Comparison of ENCODE assay signal across 8 cellular contexts in the genomic region with DNA sequence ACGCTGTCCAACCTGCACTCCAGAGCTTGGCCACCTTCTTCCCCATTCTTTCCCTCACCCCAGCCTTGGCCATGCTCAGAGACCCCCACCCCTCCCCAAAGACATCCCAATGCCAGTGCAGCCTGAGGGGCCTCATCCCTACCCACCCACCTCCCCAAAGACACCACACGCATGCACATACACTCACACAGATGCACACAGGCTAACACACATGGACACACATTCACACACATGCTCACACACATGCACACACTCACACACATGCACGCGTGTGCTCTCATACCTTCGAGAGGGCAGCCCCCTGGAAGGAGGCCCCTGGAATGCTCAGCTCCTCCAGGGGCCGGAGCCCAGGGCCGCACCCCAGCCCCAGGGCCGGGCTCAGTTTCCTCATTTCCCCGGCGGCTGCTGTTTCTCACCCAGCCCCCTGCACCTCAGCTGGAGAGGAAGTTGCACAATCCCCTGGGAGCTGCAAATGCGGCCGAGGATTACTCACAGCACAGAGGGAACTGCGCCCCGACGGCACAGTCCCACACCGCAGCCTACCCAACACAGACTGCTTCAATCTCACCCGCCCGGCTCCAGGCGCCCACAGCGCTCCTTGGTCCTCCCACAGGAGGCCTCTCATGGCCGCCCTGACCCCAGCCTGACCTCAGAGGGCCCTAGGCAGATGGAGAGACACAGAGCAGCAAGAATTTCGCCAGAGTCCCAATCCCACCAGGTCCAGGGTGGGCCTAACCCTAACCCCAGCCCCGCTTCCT. TPM values are rescaled to one million over a fixed set of nuclear protein-coding genes. Genes with fewer than 3 reads are reported as not detected.
DNase-seq lines count a peak whose midpoint lies in the region; ATAC-seq and TF ChIP-seq lines count a peak whose summit lies in the region.

No MANE protein-coding gene starts in this region.

- H3K4me2 ChIP-seq in IMR-90 (ENCODE audit: low read depth, low read length): peak overlapping the region; percentile 37

- TF ChIP-seq RAD21 in IMR-90 (IDR thresholded peaks at IDR 0.05; ENCODE audit: low read length): no peak

- ATAC-seq in GM21717 (IDR thresholded peaks at IDR 0.05; ENCODE audit: unreplicated experiment): peak; percentile 64
- peak; percentile 95 for ATAC-seq in IMR-90 (ENCODE audit: low read depth)

- peak overlapping the region; percentile 32 for H2BK20ac ChIP-seq in IMR-90 (ENCODE audit: low read depth, low read length)

- peak overlapping the region; percentile 99 for H2AK5ac ChIP-seq in IMR-90 (ENCODE audit: low read depth, low read length)

- H3K14ac ChIP-seq in IMR-90 (replicated peaks; ENCODE audit: low read depth, low read length): peak overlapping the region; percentile 83

- CTCF ChIA-PET in IMR-90 (lab: Yijun Ruan, JAX): no interaction called here

- peak overlapping the region; percentile 74 for H4K5ac ChIP-seq in IMR-90 (ENCODE audit: low read depth, low read length)

- BruUV-seq in IMR-90 (replicated peaks; lab: Mats Ljungman, UMichigan): no TSS peak

- peak overlapping the region; percentile 71 for H2BK5ac ChIP-seq in IMR-90 (ENCODE audit: low read depth, low read length, poor library complexity, severe bottlenecking)

- H3K4me3 ChIP-seq in IMR-90 (ENCODE audit: insufficient read depth, low read depth, low read length): no peak overlapping the region
- H3K4me3 ChIP-seq in WI38 (ENCODE audit: low read depth, low read length): peak overlapping the region; percentile 17; the same call in 1 of the 2 replicates
- H3K4me3 ChIP-seq in left ventricle myocardium inferior: peak overlapping the region; percentile 43
- H3K4me3 ChIP-seq in skeletal muscle cell (ENCODE audit: low read depth, low read length): no peak overlapping the region

- dilution Hi-C loops in IMR-90 (cut with HindIII; ENCODE audit: low sequenced_read_pairs, unreplicated experiment): no loop called here

- no peaks in the 10 kb centered on the region for H3K9me3 ChIP-seq in IMR-90 (ENCODE audit: control insufficient read depth, insufficient read depth, low read length)
- no peaks in the 10 kb centered on the region for H3K9me3 ChIP-seq in left ventricle myocardium inferior (replicated peaks)

- no peak for TF ChIP-seq POLR2A in IMR-90 (IDR thresholded peaks at IDR 0.05; ENCODE audit: low read depth, low read length)

- peak overlapping the region; percentile 90 for H2BK120ac ChIP-seq in IMR-90 (ENCODE audit: low read depth, low read length)

- peak overlapping the region; percentile 94; the same call in 2 of the 3 replicates for H2BK15ac ChIP-seq in IMR-90 (ENCODE audit: low read depth, low read length)

- in situ Hi-C loops in IMR-90 (cut with MboI; ENCODE audit: low sequenced_read_pairs): no loop called here

- peak overlapping the region; percentile 89 for H3K4ac ChIP-seq in IMR-90 (ENCODE audit: low read depth, low read length)

- peaks cover 18% of the 10 kb centered on the region for H3K9me1 ChIP-seq in IMR-90 (ENCODE audit: insufficient read depth, low read length)

- intact Hi-C loops in IMR-90 (cut with micrococcal nuclease): no loop called here
- intact Hi-C loops in left ventricle myocardium inferior (cut with micrococcal nuclease): no loop called here

- peaks cover 6 to 14% of the 10 kb centered on the region in 2 experiments; a peak in 3 of 4 replicates for H3K79me1 ChIP-seq in IMR-90 (ENCODE audit: low read depth in 1 of 2, low read length in 2 of 2)

- peak overlapping the region; percentile 85 for H2AFZ ChIP-seq in IMR-90 (replicated peaks; ENCODE audit: low read length, poor library complexity)

- POLR2A ChIA-PET in IMR-90 (lab: Charles Lee; ENCODE audit: unreplicated experiment): no interaction called here

- TF ChIP-seq CTCF in IMR-90 (conservative IDR thresholded peaks at IDR 0.05; ENCODE audit: low read depth, low read length): 0 out of 2 replicates have a peak, but pooled peaks have one; percentile 23
- TF ChIP-seq CTCF in WI38 (IDR thresholded peaks at IDR 0.05; ENCODE audit: low read depth, low read length): no peak
- TF ChIP-seq CTCF in left ventricle myocardium inferior (IDR thresholded peaks at IDR 0.05; ENCODE audit: borderline replicate concordance): peak; percentile 31

- peak overlapping the region; percentile 87 for H2AK9ac ChIP-seq in IMR-90 (replicated peaks; ENCODE audit: low read depth, low read length, poor library complexity)

- DNase-seq in GF-D8 (lab: John Stamatoyannopoulos, UW): peak; percentile 86
- peak; percentile 91 for DNase-seq in IMR-90
- DNase-seq in left ventricle myocardium inferior: peak; percentile 84
- DNase-seq in skeletal muscle cell (ENCODE audit: low read depth): peak; percentile 73
- no peak for DNase-seq in effector CD4-positive, alpha-beta T cell
- DNase-seq in RKO (ENCODE audit: low spot score): no peak

- H4K8ac ChIP-seq in IMR-90 (ENCODE audit: low read depth in 2 of 2, low read length in 2 of 2): peak overlapping the region; percentile 93 to 98

- H3K4me1 ChIP-seq in IMR-90 (ENCODE audit: control insufficient read depth, insufficient read depth, low read length) (peaks cover 14% of the 10 kb centered on the region), left ventricle myocardium inferior (peaks cover 100% of the 10 kb centered on the region)

- peak overlapping the region; percentile 86 for H4K91ac ChIP-seq in IMR-90 (ENCODE audit: insufficient read depth, low read depth, low read length)

- H3K27ac ChIP-seq in IMR-90 (ENCODE audit: insufficient read depth, low read length) (peak overlapping the region; percentile 72), left ventricle myocardium inferior (replicated peaks) (peak overlapping the region; percentile 85)

- H3K27me3 ChIP-seq in IMR-90 (ENCODE audit: control insufficient read depth, insufficient read depth, low read length): no peaks in the 10 kb centered on the region
- no peaks in the 10 kb centered on the region for H3K27me3 ChIP-seq in left ventricle myocardium inferior (ENCODE audit: low read depth)

- peak overlapping the region; percentile 52; the same call in 1 of the 2 replicates for H3K56ac ChIP-seq in IMR-90 (ENCODE audit: extremely low read depth, insufficient read depth, low read length)

- peak overlapping the region; percentile 43; the same call in 1 of the 2 replicates for H3K9ac ChIP-seq in IMR-90 (ENCODE audit: low read depth, low read length)

- H3K36me3 ChIP-seq in IMR-90 (ENCODE audit: control insufficient read depth, insufficient read depth, low read length) (no peaks in the 10 kb centered on the region), left ventricle myocardium inferior (no peaks in the 10 kb centered on the region)

- H4K20me1 ChIP-seq in IMR-90 (ENCODE audit: insufficient read depth, low read length): no peaks in the 10 kb centered on the region

- 84% methylated on average over 3 of the region's 23 CpGs; no CpG with 5 or more reads in 1 of the 2 experiments for WGBS in IMR-90 (ENCODE audit: extremely low coverage in 2 of 2, insufficient read length in 1 of 2), 2 experiments

- H3K23ac ChIP-seq in IMR-90 (ENCODE audit: low read depth, low read length): peak overlapping the region; percentile 44; the same call in 1 of the 2 replicates

- H3K18ac ChIP-seq in IMR-90 (ENCODE audit: low read depth, low read length): peak overlapping the region; percentile 45

TF ChIP-seq in IMR-90, 13 proteins besides CTCF, POLR2A, EP300 and RAD21:
- TF ChIP-seq SMC3 (IDR thresholded peaks at IDR 0.05; ENCODE audit: low read depth, low read length): no peak
- TF ChIP-seq MAZ (IDR thresholded peaks at IDR 0.05; ENCODE audit: borderline replicate concordance, low read depth, low read length): peak; percentile 66; the same call in 1 of the 2 replicates
- TF ChIP-seq BHLHE40 (IDR thresholded peaks at IDR 0.05; ENCODE audit: low read depth, low read length): peak; percentile 35; the same call in 1 of the 2 replicates
- TF ChIP-seq CEBPB (IDR thresholded peaks at IDR 0.05; ENCODE audit: low read depth, low read length): peak; percentile 100
- TF ChIP-seq FOS (IDR thresholded peaks at IDR 0.05; ENCODE audit: low read depth, low read length): peak; percentile 66

RNA-seq across cellular contexts. Expression of a gene that starts 12.1 kb away (rescaled TPM):
- 4.4 and 4.5 TPM in 2 replicates for total RNA-seq in IMR-90 (2012; rRNA removed)
- polyA plus RNA-seq in IMR-90 (2012; rRNA removed): 4.7 and 4.9 TPM in 2 replicates
- 3.7 and 4.9 TPM in 2 replicates for polyA plus RNA-seq in IMR-90 (2012; cell fraction: cytosol; rRNA removed)
- polyA plus RNA-seq in IMR-90 (2012; cell fraction: nucleus; rRNA removed; ENCODE audit: low replicate concordance): 8.0 and 14.7 TPM in 2 replicates
- total RNA-seq in left ventricle myocardium inferior: 39.9 TPM

RNA-seq across cellular contexts. Expression of a gene that starts 23.8 kb away (rescaled TPM):
- total RNA-seq in IMR-90 (2012; rRNA removed): not detected in 2 replicates
- not detected in 2 replicates for polyA plus RNA-seq in IMR-90 (2012; rRNA removed)
- polyA plus RNA-seq in IMR-90 (2012; cell fraction: cytosol; rRNA removed): not detected in 2 replicates
- not detected in 2 replicates for polyA plus RNA-seq in IMR-90 (2012; cell fraction: nucleus; rRNA removed; ENCODE audit: low replicate concordance)
- not detected for total RNA-seq in left ventricle myocardium inferior

RNA-seq across cellular contexts. Expression of a gene that starts 56.3 kb away (rescaled TPM):
- total RNA-seq in IMR-90 (2012; rRNA removed) (0.28 and 0.54 TPM in 2 replicates), left ventricle myocardium inferior (5.3 TPM)
- polyA plus RNA-seq in IMR-90 (2012; rRNA removed): 3.8 and 4.3 TPM in 2 replicates
- polyA plus RNA-seq in IMR-90 (2012; cell fraction: cytosol; rRNA removed): 2.6 and 3.8 TPM in 2 replicates
- polyA plus RNA-seq in IMR-90 (2012; cell fraction: nucleus; rRNA removed; ENCODE audit: low replicate concordance): 11.0 and 15.2 TPM in 2 replicates

RNA-seq across cellular contexts. Expression of a gene that starts 57.2 kb away (rescaled TPM):
- not detected in 2 replicates for total RNA-seq in IMR-90 (2012; rRNA removed)
- polyA plus RNA-seq in IMR-90 (2012; rRNA removed): 0.72 and 0.99 TPM in 2 replicates
- 0.24 and 0.64 TPM in 2 replicates for polyA plus RNA-seq in IMR-90 (2012; cell fraction: cytosol; rRNA removed)
- 8.3 and 34.1 TPM in 2 replicates for polyA plus RNA-seq in IMR-90 (2012; cell fraction: nucleus; rRNA removed; ENCODE audit: low replicate concordance)
- total RNA-seq in left ventricle myocardium inferior: 0.88 TPM

Comparison
In these comparisons a context has a peak if more than half of its experiments do, and no peak if none do; other contexts are left out.
1. DNase-seq: peak in GF-D8 (single experiment), IMR-90 (single experiment), left ventricle myocardium inferior (single experiment) and skeletal muscle cell (single experiment); none in effector CD4-positive, alpha-beta T cell (single experiment) and RKO (single experiment).
2. H3K4me3 ChIP-seq: peak in WI38 (single experiment) and left ventricle myocardium inferior (single experiment); none in IMR-90 (single experiment) and skeletal muscle cell (single experiment).